ENCODE assay signal across 14 cellular contexts in the genomic region with DNA sequence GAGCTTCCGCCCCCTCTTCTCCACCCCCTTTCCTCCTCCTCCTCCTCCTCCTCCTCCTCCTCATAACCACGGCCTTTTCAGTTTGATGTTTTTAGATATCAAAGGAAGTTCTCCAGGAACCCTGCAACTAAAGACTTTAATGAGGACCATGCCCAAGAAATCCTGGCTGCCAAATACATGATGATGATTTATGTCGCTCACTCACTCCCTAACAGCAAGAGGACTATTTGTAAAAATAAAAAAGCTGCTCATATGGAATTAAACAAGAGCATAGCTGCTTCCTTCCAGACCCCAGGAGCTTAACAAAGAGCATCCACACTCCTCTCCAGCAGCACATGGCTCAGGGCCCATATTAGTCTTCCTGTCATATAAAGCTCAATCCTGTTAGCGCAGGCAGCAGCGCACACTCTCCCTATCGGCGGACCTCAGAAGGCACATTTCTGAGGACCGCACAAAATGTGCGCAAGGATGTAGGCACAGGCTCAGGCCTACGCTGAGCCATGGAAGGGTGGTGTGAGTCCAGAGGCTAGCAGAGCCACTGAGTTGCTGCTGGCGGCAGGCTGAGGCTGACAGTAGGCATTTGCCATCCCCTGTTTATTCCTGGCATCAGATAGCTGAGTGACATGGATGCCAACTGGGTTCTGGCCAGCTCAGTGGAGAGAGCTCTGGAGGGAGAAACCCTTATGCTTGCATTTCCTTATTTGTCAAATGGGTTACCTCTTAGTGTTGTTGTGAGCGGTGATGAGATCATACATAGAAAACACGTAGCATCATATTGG.
DNase-seq lines count a peak whose midpoint lies in the region; ATAC-seq and TF ChIP-seq lines count a peak whose summit lies in the region.
"Had no signal": no experiment of that assay in that cellular context is flagged by ENCODE, and none has a peak within 500 bp of the region (broad histone marks: within the 10 kb centered on the region; RNA-seq: fewer than 3 reads in every experiment).

No MANE protein-coding gene starts in this region.

- H2BK5ac ChIP-seq in H9 (ENCODE audit: insufficient read length, low read length): no peak overlapping the region

- no peak overlapping the region for H4K8ac ChIP-seq in H9 (replicated peaks; ENCODE audit: insufficient read length, low read depth, low read length)

- no peaks in the 10 kb centered on the region for H3K9me3 ChIP-seq in H9 (ENCODE audit: control insufficient read depth, low read depth, low read length)
- no peaks in the 10 kb centered on the region for H3K9me3 ChIP-seq in right cardiac atrium (ENCODE audit: control insufficient read depth, low read length)
- H3K9me3 ChIP-seq: vagina had no signal

- no peaks in the 10 kb centered on the region for H3K79me2 ChIP-seq in H9 (ENCODE audit: insufficient read depth, low read length)

- no peak overlapping the region for H2BK120ac ChIP-seq in H9 (ENCODE audit: low read depth, low read length, poor library complexity, severe bottlenecking)

- no peak overlapping the region for H3T11ph ChIP-seq in H9 (ENCODE audit: low read length)

- no peak overlapping the region for H3K23ac ChIP-seq in H9 (ENCODE audit: insufficient read length, low read depth, low read length)

- in situ Hi-C loops in astrocyte of the cerebellum (cut with HindIII; ENCODE audit: low sequenced_read_pairs): no loop called here

- no peak overlapping the region for H2BK20ac ChIP-seq in H9 (ENCODE audit: low read depth, low read length, poor library complexity, severe bottlenecking)

- peak overlapping the region; percentile 26; the same call in 1 of the 2 replicates for H3K14ac ChIP-seq in H9 (ENCODE audit: insufficient read depth, low read length)

- H3K4me1 Mint-ChIP-seq in H9: peaks cover 15 to 26% of the 10 kb centered on the region in 2 experiments
- H3K4me1 Mint-ChIP-seq: activated naive CD8-positive, alpha-beta T cell treated with anti-CD3 and anti-CD28 coated beads for 36 hours had no signal

- H3K27ac ChIP-seq in H9 (ENCODE audit: insufficient read length, low read depth, low read length) (no peak overlapping the region), right cardiac atrium (ENCODE audit: low read length) (no peak overlapping the region)
- H3K27ac ChIP-seq: vagina had no signal

- no peak overlapping the region for H3K18ac ChIP-seq in H9 (ENCODE audit: insufficient read length, low read depth, low read length)

- no peak overlapping the region for H4K5ac ChIP-seq in H9 (ENCODE audit: insufficient read length, low read depth, low read length)

- no peak for TF ChIP-seq CTCF in H9 (conservative IDR thresholded peaks at IDR 0.05)
- peak; percentile 10 for TF ChIP-seq CTCF in astrocyte of the cerebellum (IDR thresholded peaks at IDR 0.05; ENCODE audit: low read depth, low read length, missing control alignments)

- no peak overlapping the region for H3K4me3 ChIP-seq in astrocyte of the cerebellum (ENCODE audit: low read depth, low read length)
- no peak overlapping the region for H3K4me3 ChIP-seq in right cardiac atrium (ENCODE audit: low read length)

- H3K27me3 ChIP-seq in H9 (ENCODE audit: insufficient read depth, low read length) (no peaks in the 10 kb centered on the region), right cardiac atrium (ENCODE audit: control insufficient read depth, insufficient read depth) (no peaks in the 10 kb centered on the region)
- H3K27me3 ChIP-seq: vagina had no signal

- H3K9ac ChIP-seq in H9 (ENCODE audit: extremely low read depth, insufficient read length, low read length): no peak overlapping the region

- no peak overlapping the region for H2AFZ ChIP-seq in H9 (ENCODE audit: low read length)

- H3K36me3 Mint-ChIP-seq in H9 (ENCODE audit: insufficient read depth in 1 of 3, low read depth in 3 of 3): no peaks in the 10 kb centered on the region; a peak in 2 of 7 replicates
- H3K36me3 Mint-ChIP-seq: activated naive CD8-positive, alpha-beta T cell treated with anti-CD3 and anti-CD28 coated beads for 36 hours had no signal

- H3K56ac ChIP-seq in H9 (ENCODE audit: insufficient read length, low read depth, low read length): no peak overlapping the region

- peak overlapping the region; percentile 27 to 42; a peak in 4 of 5 replicates for H3K4me3 Mint-ChIP-seq in H9
- H3K4me3 Mint-ChIP-seq: activated naive CD8-positive, alpha-beta T cell treated with anti-CD3 and anti-CD28 coated beads for 36 hours had no signal

- 0 out of 7 replicates have a peak overlapping the region, but pooled peaks of 1 of the 3 experiments have one; percentile 47 for H3K27ac Mint-ChIP-seq in H9
- H3K27ac Mint-ChIP-seq: activated naive CD8-positive, alpha-beta T cell treated with anti-CD3 and anti-CD28 coated beads for 36 hours had no signal

- no peak overlapping the region for H3K4me2 ChIP-seq in H9 (ENCODE audit: insufficient read depth, insufficient read length, low read length)

- H3K79me1 ChIP-seq in H9 (ENCODE audit: insufficient read depth, low read depth, low read length, poor library complexity, severe bottlenecking): no peaks in the 10 kb centered on the region

- H2BK15ac ChIP-seq in H9 (ENCODE audit: low read depth, low read length): no peak overlapping the region

- H3K23me2 ChIP-seq in H9 (ENCODE audit: insufficient read length, low read depth, low read length, poor library complexity, severe bottlenecking): peaks cover 2% of the 10 kb centered on the region

- no peak overlapping the region for H3K4ac ChIP-seq in H9 (ENCODE audit: low read depth, low read length)

- H4K20me1 ChIP-seq in H9 (ENCODE audit: control insufficient read depth, insufficient read depth, insufficient read length): no peaks in the 10 kb centered on the region

- H3K27me3 Mint-ChIP-seq in H9 (ENCODE audit: low read depth): peaks cover 75% of the 10 kb centered on the region

- H2BK12ac ChIP-seq in H9 (ENCODE audit: insufficient read length, low read depth, low read length): no peak overlapping the region

- H3K4me1 ChIP-seq in H9 (ENCODE audit: insufficient read depth, low read length) (peaks cover 2% of the 10 kb centered on the region; the same call in 1 of the 2 replicates), right cardiac atrium (ENCODE audit: control insufficient read depth, insufficient read depth, low read length) (peaks cover 7% of the 10 kb centered on the region)

- intact Hi-C loops in right cardiac atrium (cut with DNase I): no loop called here

- WGBS in H9 (ENCODE audit: extremely low coverage, insufficient read length, low lambda C conversion rate): no CpG with 5 or more reads among the region's 13 CpGs
- 55% methylated on average over 13 of the region's 13 CpGs for WGBS in right cardiac atrium

- ATAC-seq in right cardiac atrium (peak; percentile 47 to 77), HG02870 (IDR thresholded peaks at IDR 0.05; ENCODE audit: unreplicated experiment) (no peak)
- ATAC-seq: Panc1 had no signal

- H3K9me3 Mint-ChIP-seq in H9: no peaks in the 10 kb centered on the region
- H3K9me3 Mint-ChIP-seq: activated naive CD8-positive, alpha-beta T cell treated with anti-CD3 and anti-CD28 coated beads for 36 hours had no signal

- DNase-seq in H9 (no peak), astrocyte of the cerebellum (ENCODE audit: low read depth) (no peak), right cardiac atrium (peak; percentile 46 to 75 (median 71)), nucleus accumbens (lab: John Stamatoyannopoulos, UW) (peak in 36 of 56 donors; percentile 0 to 59 (median 18)), HuH-7.5 (ENCODE audit: low spot score) (no peak), COR-L47 (lab: John Stamatoyannopoulos, UW) (no peak)
- DNase-seq in activated CD4-positive, alpha-beta T cell treated with anti-CD3 and anti-CD28 coated beads, Interleukin-2, amount 50 U/mL, for 48 hours: no peak
- DNase-seq: activated naive CD8-positive, alpha-beta T cell treated with anti-CD3 and anti-CD28 coated beads for 36 hours; glutamatergic neuron; NCI-H2171; T-helper 9 cell had no signal

- no peak overlapping the region for H4K91ac ChIP-seq in H9 (ENCODE audit: insufficient read length, low read depth, low read length)

- no peak overlapping the region for H2AK5ac ChIP-seq in H9 (ENCODE audit: insufficient read length, low read length)

Comparison
In these comparisons a context has a peak if more than half of its experiments do, and no peak if none do; other contexts are left out.
1. DNase-seq: peak in right cardiac atrium (3 of 3) and nucleus accumbens (36 of 56); none in H9 (single experiment), astrocyte of the cerebellum (single experiment), HuH-7.5 (single experiment), activated CD4-positive, alpha-beta T cell treated with anti-CD3 and anti-CD28 coated beads, Interleukin-2, amount 50 U/mL, for 48 hours (0 of 2) and COR-L47 (single experiment).